Comparison of ENCODE assay signal across 26 cellular contexts in genomic region chr7:75858430-75858829, GRCh38. TPM values are rescaled to one million over a fixed set of nuclear protein-coding genes. Genes with fewer than 3 reads are reported as not detected.
"Had no signal": no experiment of that assay in that cellular context is flagged by ENCODE, and none has a peak within 500 bp of the region (broad histone marks: within the 10 kb centered on the region; RNA-seq: fewer than 3 reads in every experiment).

No MANE protein-coding gene starts in this region.

- ATAC-seq: activated CD4-positive, alpha-beta T cell treated with anti-CD3 and anti-CD28 coated beads for 36 hours; T-helper 17 cell had no signal

- H3K9me3 Mint-ChIP-seq: activated CD4-positive, alpha-beta memory T cell treated with anti-CD3 and anti-CD28 coated beads, Interleukin-2, amount 10 ng/mL, durations not matched to agents 7 days and 5 days had no signal

- H3K4me1 Mint-ChIP-seq: brain, T-helper 17 cell had no signal

- H3K36me3 Mint-ChIP-seq: activated naive CD8-positive, alpha-beta T cell; brain had no signal

- H3K27ac Mint-ChIP-seq: activated CD4-positive, alpha-beta memory T cell treated with anti-CD3 and anti-CD28 coated beads, Interleukin-2, amount 10 ng/mL, durations not matched to agents 7 days and 5 days; activated CD4-positive, alpha-beta T cell treated with anti-CD3 and anti-CD28 coated beads for 36 hours; activated naive CD8-positive, alpha-beta T cell; brain; T-helper 17 cell had no signal

- H3K4me3 Mint-ChIP-seq: activated CD4-positive, alpha-beta memory T cell treated with anti-CD3 and anti-CD28 coated beads, Interleukin-2, amount 10 ng/mL, durations not matched to agents 7 days and 5 days; activated CD4-positive, alpha-beta T cell treated with anti-CD3 and anti-CD28 coated beads for 36 hours; activated naive CD8-positive, alpha-beta T cell; brain; T-helper 17 cell had no signal

- H3K27ac ChIP-seq: VCaP had no signal

- DNase-seq: activated CD4-positive, alpha-beta memory T cell treated with anti-CD3 and anti-CD28 coated beads, Interleukin-2, amount 10 ng/mL, durations not matched to agents 7 days and 5 days; activated CD4-positive, alpha-beta T cell treated with anti-CD3 and anti-CD28 coated beads for 36 hours; activated CD4-positive, alpha-beta T cell treated with anti-CD3 and anti-CD28 coated beads, Interleukin-2, amount 50 U/mL, for 1 hour; activated effector memory CD4-positive, alpha-beta T cell treated with Interleukin-2 at 50 U/mL for 16 hours; activated naive CD4-positive, alpha-beta T cell; activated T-cell treated with anti-CD3 and anti-CD28 coated beads, Interleukin-2, amount 50 U/mL, for 48 hours; amygdala; NCI-H1092; NCI-H1417 treated with DMSO at 0.1 percent for 48 hours; NCI-H1694; NCI-H2029; NCI-H2107; NCI-H345; NCI-H510A; NCI-H526 treated with DMSO at 0.1 percent for 48 hours; NCI-H82; SIG-M5; T-helper 17 cell had no signal

- H3K27me3 Mint-ChIP-seq: activated naive CD8-positive, alpha-beta T cell had no signal

RNA-seq across cellular contexts. Expression of gene CCL24, which starts 44.8 kb away (rescaled TPM):
- total RNA-seq: activated CD4-positive, alpha-beta memory T cell treated with anti-CD3 and anti-CD28 coated beads, Interleukin-2, amount 10 ng/mL, durations not matched to agents 7 days and 5 days; activated CD4-positive, alpha-beta T cell treated with anti-CD3 and anti-CD28 coated beads for 36 hours; astrocyte; LHCN-M2; M059J; OCI-LY7; RPMI7951; T-helper 17 cell had no signal
